In the genomic region with DNA sequence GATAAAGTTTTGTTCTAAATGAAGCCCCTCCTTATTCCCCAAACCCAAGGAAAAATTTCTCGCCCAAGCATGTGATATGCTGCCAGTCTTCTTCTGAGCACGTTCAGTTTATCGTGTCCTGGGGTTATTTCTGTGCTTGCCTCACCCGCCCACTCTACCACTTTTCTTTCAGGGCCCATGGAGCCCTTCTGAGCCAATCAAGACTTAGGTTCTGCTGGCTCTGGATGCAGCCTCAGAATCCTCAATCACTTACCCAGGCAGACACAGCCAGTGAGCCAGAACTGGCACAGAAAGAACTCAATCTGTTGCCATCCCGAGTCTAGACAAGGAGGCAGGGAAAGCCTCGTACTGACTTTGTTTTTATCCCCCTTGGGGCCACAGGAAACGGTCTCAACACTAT, we compare ENCODE assay signal across 1 cellular context.
TF ChIP-seq lines count a peak whose summit lies in the region.

No MANE protein-coding gene starts in this region.

TF ChIP-seq in GM23338, 12 proteins besides CTCF, POLR2A, EP300 and RAD21 (continued from another document):
- TF ChIP-seq, protein P1, sequence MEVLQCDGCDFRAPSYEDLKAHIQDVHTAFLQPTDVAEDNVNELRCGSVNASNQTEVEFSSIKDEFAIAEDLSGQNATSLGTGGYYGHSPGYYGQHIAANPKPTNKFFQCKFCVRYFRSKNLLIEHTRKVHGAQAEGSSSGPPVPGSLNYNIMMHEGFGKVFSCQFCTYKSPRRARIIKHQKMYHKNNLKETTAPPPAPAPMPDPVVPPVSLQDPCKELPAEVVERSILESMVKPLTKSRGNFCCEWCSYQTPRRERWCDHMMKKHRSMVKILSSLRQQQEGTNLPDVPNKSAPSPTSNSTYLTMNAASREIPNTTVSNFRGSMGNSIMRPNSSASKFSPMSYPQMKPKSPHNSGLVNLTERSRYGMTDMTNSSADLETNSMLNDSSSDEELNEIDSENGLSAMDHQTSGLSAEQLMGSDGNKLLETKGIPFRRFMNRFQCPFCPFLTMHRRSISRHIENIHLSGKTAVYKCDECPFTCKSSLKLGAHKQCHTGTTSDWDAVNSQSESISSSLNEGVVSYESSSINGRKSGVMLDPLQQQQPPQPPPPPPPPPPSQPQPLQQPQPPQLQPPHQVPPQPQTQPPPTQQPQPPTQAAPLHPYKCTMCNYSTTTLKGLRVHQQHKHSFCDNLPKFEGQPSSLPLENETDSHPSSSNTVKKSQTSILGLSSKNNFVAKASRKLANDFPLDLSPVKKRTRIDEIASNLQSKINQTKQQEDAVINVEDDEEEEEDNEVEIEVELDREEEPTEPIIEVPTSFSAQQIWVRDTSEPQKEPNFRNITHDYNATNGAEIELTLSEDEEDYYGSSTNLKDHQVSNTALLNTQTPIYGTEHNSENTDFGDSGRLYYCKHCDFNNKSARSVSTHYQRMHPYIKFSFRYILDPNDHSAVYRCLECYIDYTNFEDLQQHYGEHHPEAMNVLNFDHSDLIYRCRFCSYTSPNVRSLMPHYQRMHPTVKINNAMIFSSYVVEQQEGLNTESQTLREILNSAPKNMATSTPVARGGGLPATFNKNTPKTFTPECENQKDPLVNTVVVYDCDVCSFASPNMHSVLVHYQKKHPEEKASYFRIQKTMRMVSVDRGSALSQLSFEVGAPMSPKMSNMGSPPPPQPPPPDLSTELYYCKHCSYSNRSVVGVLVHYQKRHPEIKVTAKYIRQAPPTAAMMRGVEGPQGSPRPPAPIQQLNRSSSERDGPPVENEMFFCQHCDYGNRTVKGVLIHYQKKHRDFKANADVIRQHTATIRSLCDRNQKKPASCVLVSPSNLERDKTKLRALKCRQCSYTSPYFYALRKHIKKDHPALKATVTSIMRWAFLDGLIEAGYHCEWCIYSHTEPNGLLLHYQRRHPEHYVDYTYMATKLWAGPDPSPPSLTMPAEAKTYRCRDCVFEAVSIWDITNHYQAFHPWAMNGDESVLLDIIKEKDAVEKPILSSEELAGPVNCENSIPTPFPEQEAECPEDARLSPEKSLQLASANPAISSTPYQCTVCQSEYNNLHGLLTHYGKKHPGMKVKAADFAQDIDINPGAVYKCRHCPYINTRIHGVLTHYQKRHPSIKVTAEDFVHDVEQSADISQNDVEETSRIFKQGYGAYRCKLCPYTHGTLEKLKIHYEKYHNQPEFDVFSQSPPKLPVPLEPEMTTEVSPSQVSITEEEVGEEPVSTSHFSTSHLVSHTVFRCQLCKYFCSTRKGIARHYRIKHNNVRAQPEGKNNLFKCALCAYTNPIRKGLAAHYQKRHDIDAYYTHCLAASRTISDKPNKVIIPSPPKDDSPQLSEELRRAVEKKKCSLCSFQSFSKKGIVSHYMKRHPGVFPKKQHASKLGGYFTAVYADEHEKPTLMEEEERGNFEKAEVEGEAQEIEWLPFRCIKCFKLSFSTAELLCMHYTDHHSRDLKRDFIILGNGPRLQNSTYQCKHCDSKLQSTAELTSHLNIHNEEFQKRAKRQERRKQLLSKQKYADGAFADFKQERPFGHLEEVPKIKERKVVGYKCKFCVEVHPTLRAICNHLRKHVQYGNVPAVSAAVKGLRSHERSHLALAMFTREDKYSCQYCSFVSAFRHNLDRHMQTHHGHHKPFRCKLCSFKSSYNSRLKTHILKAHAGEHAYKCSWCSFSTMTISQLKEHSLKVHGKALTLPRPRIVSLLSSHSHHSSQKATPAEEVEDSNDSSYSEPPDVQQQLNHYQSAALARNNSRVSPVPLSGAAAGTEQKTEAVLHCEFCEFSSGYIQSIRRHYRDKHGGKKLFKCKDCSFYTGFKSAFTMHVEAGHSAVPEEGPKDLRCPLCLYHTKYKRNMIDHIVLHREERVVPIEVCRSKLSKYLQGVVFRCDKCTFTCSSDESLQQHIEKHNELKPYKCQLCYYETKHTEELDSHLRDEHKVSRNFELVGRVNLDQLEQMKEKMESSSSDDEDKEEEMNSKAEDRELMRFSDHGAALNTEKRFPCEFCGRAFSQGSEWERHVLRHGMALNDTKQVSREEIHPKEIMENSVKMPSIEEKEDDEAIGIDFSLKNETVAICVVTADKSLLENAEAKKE (CRISPR knock-in tag; IDR thresholded peaks at IDR 0.05), result no peak
- TF ChIP-seq, protein P2, sequence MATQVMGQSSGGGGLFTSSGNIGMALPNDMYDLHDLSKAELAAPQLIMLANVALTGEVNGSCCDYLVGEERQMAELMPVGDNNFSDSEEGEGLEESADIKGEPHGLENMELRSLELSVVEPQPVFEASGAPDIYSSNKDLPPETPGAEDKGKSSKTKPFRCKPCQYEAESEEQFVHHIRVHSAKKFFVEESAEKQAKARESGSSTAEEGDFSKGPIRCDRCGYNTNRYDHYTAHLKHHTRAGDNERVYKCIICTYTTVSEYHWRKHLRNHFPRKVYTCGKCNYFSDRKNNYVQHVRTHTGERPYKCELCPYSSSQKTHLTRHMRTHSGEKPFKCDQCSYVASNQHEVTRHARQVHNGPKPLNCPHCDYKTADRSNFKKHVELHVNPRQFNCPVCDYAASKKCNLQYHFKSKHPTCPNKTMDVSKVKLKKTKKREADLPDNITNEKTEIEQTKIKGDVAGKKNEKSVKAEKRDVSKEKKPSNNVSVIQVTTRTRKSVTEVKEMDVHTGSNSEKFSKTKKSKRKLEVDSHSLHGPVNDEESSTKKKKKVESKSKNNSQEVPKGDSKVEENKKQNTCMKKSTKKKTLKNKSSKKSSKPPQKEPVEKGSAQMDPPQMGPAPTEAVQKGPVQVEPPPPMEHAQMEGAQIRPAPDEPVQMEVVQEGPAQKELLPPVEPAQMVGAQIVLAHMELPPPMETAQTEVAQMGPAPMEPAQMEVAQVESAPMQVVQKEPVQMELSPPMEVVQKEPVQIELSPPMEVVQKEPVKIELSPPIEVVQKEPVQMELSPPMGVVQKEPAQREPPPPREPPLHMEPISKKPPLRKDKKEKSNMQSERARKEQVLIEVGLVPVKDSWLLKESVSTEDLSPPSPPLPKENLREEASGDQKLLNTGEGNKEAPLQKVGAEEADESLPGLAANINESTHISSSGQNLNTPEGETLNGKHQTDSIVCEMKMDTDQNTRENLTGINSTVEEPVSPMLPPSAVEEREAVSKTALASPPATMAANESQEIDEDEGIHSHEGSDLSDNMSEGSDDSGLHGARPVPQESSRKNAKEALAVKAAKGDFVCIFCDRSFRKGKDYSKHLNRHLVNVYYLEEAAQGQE (IDR thresholded peaks at IDR 0.05; ENCODE audit: unreplicated experiment), result no peak
- TF ChIP-seq ZNF114 (CRISPR knock-in tag; IDR thresholded peaks at IDR 0.05) (no peak), EZH2 (IDR thresholded peaks at IDR 0.05; ENCODE audit: low read depth, unreplicated experiment) (no peak), CREB1 (CRISPR knock-in tag; IDR thresholded peaks at IDR 0.05; ENCODE audit: low read depth) (no peak), NANOG (IDR thresholded peaks at IDR 0.05; ENCODE audit: borderline replicate concordance) (no peak)
